Comparison of ENCODE assay signal across 10 cellular contexts in genomic region chr18:37456395-37456794, GRCh38.
"Had no signal": no experiment of that assay in that cellular context is flagged by ENCODE, and none has a peak within 500 bp of the region (broad histone marks: within the 10 kb centered on the region; RNA-seq: fewer than 3 reads in every experiment).

No MANE protein-coding gene starts in this region.

- H2AFZ ChIP-seq: GM23248 had no signal

- H3K4me3 ChIP-seq: GM23248, HAP-1, K562 had no signal

- H3K9me3 ChIP-seq: HAP-1 had no signal

- ATAC-seq: HCT116, K562 had no signal

- H3K36me3 ChIP-seq: HAP-1 had no signal

- H3K4me1 ChIP-seq: HAP-1 had no signal

- DNase-seq: GM23248, GOT3, H7, HFFc6, IMR-90, KG1 had no signal

- H3K27ac ChIP-seq: GM23248 had no signal

- H3K9ac ChIP-seq: GM23248 had no signal

- FAIRE-seq: HTR-8/SVneo, K562 had no signal
